9 cellular contexts compared by ENCODE assay signal in genomic region chr1:111593403-111594127, GRCh38. TPM values are rescaled to one million over a fixed set of nuclear protein-coding genes. Genes with fewer than 3 reads are reported as not detected.
A peak's percentile ranks its signal among the peaks of the same experiment; 100 is the strongest.
DNase-seq lines count a peak whose midpoint lies in the region; TF ChIP-seq lines count a peak whose summit lies in the region.
"Had no signal": no experiment of that assay in that cellular context is flagged by ENCODE, and none has a peak within 500 bp of the region (broad histone marks: within the 10 kb centered on the region; RNA-seq: fewer than 3 reads in every experiment).

No MANE protein-coding gene starts in this region.

- POLR2A ChIA-PET in OCI-LY7 (lab: Charles Lee) = interaction anchor here (0.6 to 5.2 kb wide), 18 partner anchors 8 to 1225 kb away, joined by 3 to 22 read pairs (median 4); no protein-coding TSS in a partner anchor

- no peaks in the 10 kb centered on the region for H3K36me3 Mint-ChIP-seq in endodermal cell (ENCODE audit: low read depth)
- H3K36me3 Mint-ChIP-seq: brain had no signal

- peak overlapping the region; percentile 25 for H3K4me3 ChIP-seq in OCI-LY7 (ENCODE audit: low read depth, low read length, poor library complexity, severe bottlenecking)
- no peak overlapping the region for H3K4me3 ChIP-seq in endodermal cell (ENCODE audit: low read length)
- H3K4me3 ChIP-seq in parathyroid adenoma (ENCODE audit: low read depth, low read length) = no peak overlapping the region

- H3K9me3 Mint-ChIP-seq in endodermal cell = no peaks in the 10 kb centered on the region
- H3K9me3 Mint-ChIP-seq: brain had no signal

- H3K36me3 ChIP-seq in OCI-LY7 (ENCODE audit: insufficient read depth, low read length) = no peaks in the 10 kb centered on the region
- no peaks in the 10 kb centered on the region for H3K36me3 ChIP-seq in endodermal cell (ENCODE audit: control insufficient read depth, insufficient read depth, low read length)
- no peaks in the 10 kb centered on the region for H3K36me3 ChIP-seq in parathyroid adenoma (ENCODE audit: control insufficient read depth, insufficient read depth, low read length)

- intact Hi-C loops in OCI-LY7 (cut with micrococcal nuclease; ENCODE audit: unreplicated experiment) = no loop called here

- H3K9me2 ChIP-seq in OCI-LY7 (ENCODE audit: insufficient read depth, low read length) = no peaks in the 10 kb centered on the region

- H3K9me3 ChIP-seq in OCI-LY7 (ENCODE audit: low read length) = no peaks in the 10 kb centered on the region
- no peaks in the 10 kb centered on the region for H3K9me3 ChIP-seq in endodermal cell (ENCODE audit: control insufficient read depth, low read length)
- H3K9me3 ChIP-seq in parathyroid adenoma (ENCODE audit: control insufficient read depth, low read length) = no peaks in the 10 kb centered on the region

- H3K79me2 ChIP-seq in OCI-LY7 (ENCODE audit: insufficient read depth, low read depth, low read length) (no peaks in the 10 kb centered on the region), parathyroid adenoma (no peaks in the 10 kb centered on the region)

- H3K4me1 ChIP-seq in OCI-LY7 (ENCODE audit: insufficient read depth, low read length, poor library complexity, severe bottlenecking) = peaks cover 44% of the 10 kb centered on the region
- no peaks in the 10 kb centered on the region for H3K4me1 ChIP-seq in endodermal cell (ENCODE audit: control insufficient read depth, insufficient read depth, low read length)
- peaks cover 25% of the 10 kb centered on the region for H3K4me1 ChIP-seq in parathyroid adenoma

- 88 to 93% methylated on average over 1 to 3 of the region's 3 CpGs for WGBS in endodermal cell (ENCODE audit: insufficient coverage in 1 of 2, insufficient read length in 1 of 2), 2 experiments

- TF ChIP-seq CTCF in OCI-LY7 (conservative IDR thresholded peaks at IDR 0.05; ENCODE audit: low read length) (no peak), endodermal cell (conservative IDR thresholded peaks at IDR 0.05) (no peak), parathyroid adenoma (IDR thresholded peaks at IDR 0.05) (no peak)

- TF ChIP-seq POLR2A in erythroblast (IDR thresholded peaks at IDR 0.05; ENCODE audit: low read length) = no peak

- H3K9ac ChIP-seq in endodermal cell (ENCODE audit: extremely low read depth, low read length, poor library complexity, severe bottlenecking) (no peak overlapping the region), parathyroid adenoma (no peak overlapping the region)

- H3K27ac ChIP-seq in OCI-LY7 (ENCODE audit: low read depth, low read length, poor library complexity, severe bottlenecking) = no peak overlapping the region
- no peak overlapping the region for H3K27ac ChIP-seq in endodermal cell (ENCODE audit: low read depth, low read length)
- H3K27ac ChIP-seq in parathyroid adenoma = peak overlapping the region; percentile 85

- H3K27me3 Mint-ChIP-seq in endodermal cell (ENCODE audit: insufficient read depth) = peaks cover 2% of the 10 kb centered on the region

- no TSS peak for BruUV-seq in OCI-LY7 (replicated peaks; lab: Mats Ljungman, UMichigan)

- H2AFZ ChIP-seq in OCI-LY7 (ENCODE audit: low read length) = peak overlapping the region; percentile 94
- peak overlapping the region; percentile 20 for H2AFZ ChIP-seq in parathyroid adenoma

- H3K4me3 Mint-ChIP-seq in endodermal cell = no peak overlapping the region

- peak overlapping the region; percentile 79 for H3K27ac Mint-ChIP-seq in endodermal cell

- peak; percentile 37 for DNase-seq in EH (ENCODE audit: low read depth)
- DNase-seq in OCI-LY7 (ENCODE audit: low spot score) = no peak
- DNase-seq in endodermal cell = no peak
- DNase-seq in SKM-1 (lab: John Stamatoyannopoulos, UW; ENCODE audit: unreplicated experiment) = no peak
- DNase-seq in NCI-H226 = no peak
- no peak for DNase-seq in erythroblast (lab: John Stamatoyannopoulos, UW)
- DNase-seq in OCI-M2 (lab: John Stamatoyannopoulos, UW; ENCODE audit: unreplicated experiment) = no peak

- H3K27me3 ChIP-seq in endodermal cell (ENCODE audit: control insufficient read depth, insufficient read depth, low read length, poor library complexity, severe bottlenecking) (no peaks in the 10 kb centered on the region), parathyroid adenoma (ENCODE audit: control insufficient read depth, insufficient read depth, low read length) (no peaks in the 10 kb centered on the region)

- no peaks in the 10 kb centered on the region for H4K20me1 ChIP-seq in OCI-LY7 (ENCODE audit: insufficient read depth, low read length)

- peaks cover 15% of the 10 kb centered on the region for H3K4me1 Mint-ChIP-seq in endodermal cell

- CTCF ChIA-PET in OCI-LY7 (lab: Charles Lee; ENCODE audit: unreplicated experiment) = interaction anchor here (0.7 to 0.8 kb wide), 3 partner anchors 23 to 52 kb away, joined by 3 to 6 read pairs (median 4); partner anchors contain the start of gene RAP1A

- H3K4me2 ChIP-seq in OCI-LY7 (ENCODE audit: low read length) (peak overlapping the region; percentile 68), parathyroid adenoma (ENCODE audit: low read length) (peak overlapping the region; percentile 54)

RNA-seq across cellular contexts. Expression of gene RAP1A, which starts 26.0 kb away (rescaled TPM):
- total RNA-seq in OCI-LY7 (2014; rRNA removed; shearing (Covaris generic)) = 8.5 and 10.4 TPM in 2 replicates
- total RNA-seq in OCI-LY7 (2022) (72.0 and 86.3 TPM in 2 replicates), endodermal cell (10 to 100 TPM; 28.5 to 35.0 TPM)
- polyA plus RNA-seq in endodermal cell (2013, experiment 1 of 2) = 40.5 TPM
- 40.6 TPM for polyA plus RNA-seq in endodermal cell (2013, experiment 2 of 2)
